ENCODE assay signal across 1 cellular context in the genomic region with DNA sequence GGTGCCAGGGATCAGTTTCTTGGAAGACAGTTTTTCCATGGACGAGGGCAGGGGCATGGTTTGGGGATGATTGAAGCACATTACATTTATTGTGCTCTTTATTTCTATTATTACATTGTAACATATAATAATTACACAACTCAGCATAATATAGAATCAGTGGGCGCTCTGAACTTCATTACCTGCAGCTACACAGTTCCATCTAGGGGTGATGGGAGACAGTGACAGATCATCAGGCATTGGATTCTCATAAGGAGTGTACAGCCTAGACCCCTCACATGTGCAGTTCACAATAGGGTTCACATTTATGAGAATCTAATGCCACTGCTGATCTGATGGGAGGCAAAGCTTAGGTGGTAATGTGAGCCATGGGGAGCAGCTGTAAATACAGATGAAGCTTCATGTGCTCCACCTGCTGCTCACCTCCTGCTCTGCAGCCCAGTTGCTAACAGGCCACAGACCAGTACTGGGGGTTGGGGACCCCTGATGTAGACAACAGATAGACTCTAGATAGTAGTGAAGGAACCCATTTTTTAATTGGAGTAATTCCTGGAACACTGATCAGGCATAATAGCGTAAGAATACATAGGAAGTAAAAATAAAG.
TF ChIP-seq lines count a peak whose summit lies in the region.

No MANE protein-coding gene starts in this region.

TF ChIP-seq in GM23338, 12 proteins besides CTCF, POLR2A, EP300 and RAD21 (continued from another document):
- TF ChIP-seq, protein P1, sequence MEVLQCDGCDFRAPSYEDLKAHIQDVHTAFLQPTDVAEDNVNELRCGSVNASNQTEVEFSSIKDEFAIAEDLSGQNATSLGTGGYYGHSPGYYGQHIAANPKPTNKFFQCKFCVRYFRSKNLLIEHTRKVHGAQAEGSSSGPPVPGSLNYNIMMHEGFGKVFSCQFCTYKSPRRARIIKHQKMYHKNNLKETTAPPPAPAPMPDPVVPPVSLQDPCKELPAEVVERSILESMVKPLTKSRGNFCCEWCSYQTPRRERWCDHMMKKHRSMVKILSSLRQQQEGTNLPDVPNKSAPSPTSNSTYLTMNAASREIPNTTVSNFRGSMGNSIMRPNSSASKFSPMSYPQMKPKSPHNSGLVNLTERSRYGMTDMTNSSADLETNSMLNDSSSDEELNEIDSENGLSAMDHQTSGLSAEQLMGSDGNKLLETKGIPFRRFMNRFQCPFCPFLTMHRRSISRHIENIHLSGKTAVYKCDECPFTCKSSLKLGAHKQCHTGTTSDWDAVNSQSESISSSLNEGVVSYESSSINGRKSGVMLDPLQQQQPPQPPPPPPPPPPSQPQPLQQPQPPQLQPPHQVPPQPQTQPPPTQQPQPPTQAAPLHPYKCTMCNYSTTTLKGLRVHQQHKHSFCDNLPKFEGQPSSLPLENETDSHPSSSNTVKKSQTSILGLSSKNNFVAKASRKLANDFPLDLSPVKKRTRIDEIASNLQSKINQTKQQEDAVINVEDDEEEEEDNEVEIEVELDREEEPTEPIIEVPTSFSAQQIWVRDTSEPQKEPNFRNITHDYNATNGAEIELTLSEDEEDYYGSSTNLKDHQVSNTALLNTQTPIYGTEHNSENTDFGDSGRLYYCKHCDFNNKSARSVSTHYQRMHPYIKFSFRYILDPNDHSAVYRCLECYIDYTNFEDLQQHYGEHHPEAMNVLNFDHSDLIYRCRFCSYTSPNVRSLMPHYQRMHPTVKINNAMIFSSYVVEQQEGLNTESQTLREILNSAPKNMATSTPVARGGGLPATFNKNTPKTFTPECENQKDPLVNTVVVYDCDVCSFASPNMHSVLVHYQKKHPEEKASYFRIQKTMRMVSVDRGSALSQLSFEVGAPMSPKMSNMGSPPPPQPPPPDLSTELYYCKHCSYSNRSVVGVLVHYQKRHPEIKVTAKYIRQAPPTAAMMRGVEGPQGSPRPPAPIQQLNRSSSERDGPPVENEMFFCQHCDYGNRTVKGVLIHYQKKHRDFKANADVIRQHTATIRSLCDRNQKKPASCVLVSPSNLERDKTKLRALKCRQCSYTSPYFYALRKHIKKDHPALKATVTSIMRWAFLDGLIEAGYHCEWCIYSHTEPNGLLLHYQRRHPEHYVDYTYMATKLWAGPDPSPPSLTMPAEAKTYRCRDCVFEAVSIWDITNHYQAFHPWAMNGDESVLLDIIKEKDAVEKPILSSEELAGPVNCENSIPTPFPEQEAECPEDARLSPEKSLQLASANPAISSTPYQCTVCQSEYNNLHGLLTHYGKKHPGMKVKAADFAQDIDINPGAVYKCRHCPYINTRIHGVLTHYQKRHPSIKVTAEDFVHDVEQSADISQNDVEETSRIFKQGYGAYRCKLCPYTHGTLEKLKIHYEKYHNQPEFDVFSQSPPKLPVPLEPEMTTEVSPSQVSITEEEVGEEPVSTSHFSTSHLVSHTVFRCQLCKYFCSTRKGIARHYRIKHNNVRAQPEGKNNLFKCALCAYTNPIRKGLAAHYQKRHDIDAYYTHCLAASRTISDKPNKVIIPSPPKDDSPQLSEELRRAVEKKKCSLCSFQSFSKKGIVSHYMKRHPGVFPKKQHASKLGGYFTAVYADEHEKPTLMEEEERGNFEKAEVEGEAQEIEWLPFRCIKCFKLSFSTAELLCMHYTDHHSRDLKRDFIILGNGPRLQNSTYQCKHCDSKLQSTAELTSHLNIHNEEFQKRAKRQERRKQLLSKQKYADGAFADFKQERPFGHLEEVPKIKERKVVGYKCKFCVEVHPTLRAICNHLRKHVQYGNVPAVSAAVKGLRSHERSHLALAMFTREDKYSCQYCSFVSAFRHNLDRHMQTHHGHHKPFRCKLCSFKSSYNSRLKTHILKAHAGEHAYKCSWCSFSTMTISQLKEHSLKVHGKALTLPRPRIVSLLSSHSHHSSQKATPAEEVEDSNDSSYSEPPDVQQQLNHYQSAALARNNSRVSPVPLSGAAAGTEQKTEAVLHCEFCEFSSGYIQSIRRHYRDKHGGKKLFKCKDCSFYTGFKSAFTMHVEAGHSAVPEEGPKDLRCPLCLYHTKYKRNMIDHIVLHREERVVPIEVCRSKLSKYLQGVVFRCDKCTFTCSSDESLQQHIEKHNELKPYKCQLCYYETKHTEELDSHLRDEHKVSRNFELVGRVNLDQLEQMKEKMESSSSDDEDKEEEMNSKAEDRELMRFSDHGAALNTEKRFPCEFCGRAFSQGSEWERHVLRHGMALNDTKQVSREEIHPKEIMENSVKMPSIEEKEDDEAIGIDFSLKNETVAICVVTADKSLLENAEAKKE (CRISPR knock-in tag; IDR thresholded peaks at IDR 0.05) = no peak
- no peak for TF ChIP-seq POLR2AphosphoS5 (IDR thresholded peaks at IDR 0.05; ENCODE audit: low read depth)
TF ChIP-seq in GM23338: peak in this region for 0.
